In genomic region chr3:100111728-100112127, GRCh38 we compare ENCODE assay signal across 17 cellular contexts. TPM values are rescaled to one million over a fixed set of nuclear protein-coding genes. Genes with fewer than 3 reads are reported as not detected.
DNase-seq lines count a peak whose midpoint lies in the region; ATAC-seq and TF ChIP-seq lines count a peak whose summit lies in the region.
"Had no signal": no experiment of that assay in that cellular context is flagged by ENCODE, and none has a peak within 500 bp of the region (broad histone marks: within the 10 kb centered on the region; RNA-seq: fewer than 3 reads in every experiment).

No MANE protein-coding gene starts in this region.

- H3K4me1 ChIP-seq in heart left ventricle, result peaks cover 0 to 38% (median 14%) of the 10 kb centered on the region in 12 donors
- peaks cover 2% of the 10 kb centered on the region for H3K4me1 ChIP-seq in right cardiac atrium (ENCODE audit: control insufficient read depth, insufficient read depth, low read length)
- peaks cover 0 to 38% (median 16%) of the 10 kb centered on the region in 9 donors for H3K4me1 ChIP-seq in heart right ventricle
- H3K4me1 ChIP-seq in skeletal muscle tissue (ENCODE audit: control insufficient read depth in 3 of 3, insufficient read depth in 3 of 3, low read length in 3 of 3), result peaks cover 8 to 17% (median 14%) of the 10 kb centered on the region in 3 donors
- H3K4me1 ChIP-seq: HAP-1 had no signal

- DNase-seq in heart left ventricle, result no peak
- DNase-seq in left ventricle myocardium superior, result no peak
- DNase-seq in right cardiac atrium, result no peak
- no peak for DNase-seq in heart right ventricle
- no peak for DNase-seq in activated CD4-positive, alpha-beta T cell treated with anti-CD3 and anti-CD28 coated beads, Interleukin-2, amount 50 U/mL, for 48 hours
- DNase-seq: Caco-2; CD4-positive, CD25-positive, alpha-beta regulatory T cell; CD8-positive, alpha-beta T cell; DMS153; DND-41; GOT3; HFFc6 had no signal

- H3K27me3 ChIP-seq in heart left ventricle, result no peaks in the 10 kb centered on the region
- H3K27me3 ChIP-seq in right cardiac atrium (ENCODE audit: control insufficient read depth, insufficient read depth), result no peaks in the 10 kb centered on the region
- no peaks in the 10 kb centered on the region for H3K27me3 ChIP-seq in heart right ventricle
- no peaks in the 10 kb centered on the region for H3K27me3 ChIP-seq in skeletal muscle tissue (ENCODE audit: control insufficient read depth in 3 of 3, insufficient read depth in 3 of 3, low read length in 3 of 3)
- H3K27me3 ChIP-seq: BLaER1 had no signal

- H3K9me3 ChIP-seq in heart left ventricle (no peaks in the 10 kb centered on the region), right cardiac atrium (ENCODE audit: control insufficient read depth, low read length) (no peaks in the 10 kb centered on the region), heart right ventricle (peaks cover 0 to 4% (median 0%) of the 10 kb centered on the region in 11 donors), skeletal muscle tissue (ENCODE audit: control insufficient read depth in 3 of 3, low read length in 3 of 3) (no peaks in the 10 kb centered on the region)
- H3K9me3 ChIP-seq: BLaER1, Caco-2, HAP-1 had no signal

- ATAC-seq in heart left ventricle (no peak), left ventricle myocardium superior (no peak), right cardiac atrium (no peak), heart right ventricle (no peak)
- ATAC-seq: CD8-positive, alpha-beta T cell had no signal

- H3K9ac ChIP-seq in skeletal muscle tissue (ENCODE audit: low read depth in 1 of 3, low read length in 3 of 3), result peak overlapping the region; percentile 83 to 93 (median 92)
- H3K9ac ChIP-seq: BLaER1 had no signal

- TF ChIP-seq CTCF in heart left ventricle (IDR thresholded peaks at IDR 0.05) (no peak), heart right ventricle (IDR thresholded peaks at IDR 0.05) (no peak)

- peak overlapping the region in 10 of 12 donors; percentile 5 to 57 (median 44) for H3K4me3 ChIP-seq in heart left ventricle
- peak overlapping the region; percentile 14 for H3K4me3 ChIP-seq in right cardiac atrium (ENCODE audit: low read length)
- peak overlapping the region in 4 of 10 donors; percentile 6 to 43 (median 36) for H3K4me3 ChIP-seq in heart right ventricle
- peak overlapping the region; percentile 87 to 93 (median 88) for H3K4me3 ChIP-seq in skeletal muscle tissue (ENCODE audit: low read length in 3 of 3)
- H3K4me3 ChIP-seq: BLaER1, HAP-1 had no signal

- no peak for TF ChIP-seq POLR2A in heart left ventricle (IDR thresholded peaks at IDR 0.05)

- H3K27ac ChIP-seq in heart left ventricle, result peak overlapping the region in 4 of 12 donors; percentile 2 to 44 (median 18)
- no peak overlapping the region for H3K27ac ChIP-seq in right cardiac atrium (ENCODE audit: low read length)
- H3K27ac ChIP-seq in heart right ventricle, result no peak overlapping the region
- peak overlapping the region; percentile 90 for H3K27ac ChIP-seq in skeletal muscle tissue (ENCODE audit: low read depth, low read length)
- H3K27ac ChIP-seq: 22Rv1, BLaER1, C4-2B had no signal

- intact Hi-C loops in heart left ventricle (cut with DNase I), result loop anchor here in 1 of 10 donors (5.0 kb wide), 1 partner anchor 34 kb away; no protein-coding TSS in a partner anchor
- intact Hi-C loops in left ventricle myocardium superior (cut with micrococcal nuclease), result no loop called here
- intact Hi-C loops in right cardiac atrium (cut with DNase I), result no loop called here
- intact Hi-C loops in heart right ventricle (cut with DNase I), result no loop called here

- 63 to 91% (median 73%) methylated on average over 1 of the region's 1 CpG for WGBS in heart left ventricle, 4 donors
- WGBS in right cardiac atrium, result 73% methylated on average over 1 of the region's 1 CpG
- WGBS in heart right ventricle, 2 donors, result 89 to 94% methylated on average over 1 of the region's 1 CpG

- H3K36me3 ChIP-seq in heart left ventricle (no peaks in the 10 kb centered on the region), heart right ventricle (no peaks in the 10 kb centered on the region), skeletal muscle tissue (ENCODE audit: control insufficient read depth in 3 of 3, insufficient read depth in 3 of 3, low read length in 3 of 3) (peaks cover 0 to 1% (median 0%) of the 10 kb centered on the region in 3 donors)
- H3K36me3 ChIP-seq: BLaER1, HAP-1 had no signal

RNA-seq across cellular contexts. Expression of gene FILIP1L, which starts 2.6 kb away (rescaled TPM):
- 100 to 1,000 TPM in 1 of 9 donors, 10 to 100 TPM in 8; 47.0 to 120 (median 77.4) TPM for total RNA-seq in heart left ventricle
- 10 to 100 TPM; 18.2 to 77.3 TPM for polyA plus RNA-seq in heart left ventricle
- 28.6 TPM for total RNA-seq in left ventricle myocardium superior
- total RNA-seq in right cardiac atrium, result 10 to 100 TPM; 53.6 to 88.3 (median 68.7) TPM
- 42.2 TPM for polyA plus RNA-seq in right cardiac atrium
- total RNA-seq in heart right ventricle, result 100 to 1,000 TPM in 4 of 10 donors, 10 to 100 TPM in 6; 19.4 to 134 (median 69.3) TPM
- polyA plus RNA-seq in heart right ventricle, result 10 to 100 TPM; 15.9 to 42.0 TPM
- 29.2 TPM for total RNA-seq in skeletal muscle tissue
